In the genomic region with DNA sequence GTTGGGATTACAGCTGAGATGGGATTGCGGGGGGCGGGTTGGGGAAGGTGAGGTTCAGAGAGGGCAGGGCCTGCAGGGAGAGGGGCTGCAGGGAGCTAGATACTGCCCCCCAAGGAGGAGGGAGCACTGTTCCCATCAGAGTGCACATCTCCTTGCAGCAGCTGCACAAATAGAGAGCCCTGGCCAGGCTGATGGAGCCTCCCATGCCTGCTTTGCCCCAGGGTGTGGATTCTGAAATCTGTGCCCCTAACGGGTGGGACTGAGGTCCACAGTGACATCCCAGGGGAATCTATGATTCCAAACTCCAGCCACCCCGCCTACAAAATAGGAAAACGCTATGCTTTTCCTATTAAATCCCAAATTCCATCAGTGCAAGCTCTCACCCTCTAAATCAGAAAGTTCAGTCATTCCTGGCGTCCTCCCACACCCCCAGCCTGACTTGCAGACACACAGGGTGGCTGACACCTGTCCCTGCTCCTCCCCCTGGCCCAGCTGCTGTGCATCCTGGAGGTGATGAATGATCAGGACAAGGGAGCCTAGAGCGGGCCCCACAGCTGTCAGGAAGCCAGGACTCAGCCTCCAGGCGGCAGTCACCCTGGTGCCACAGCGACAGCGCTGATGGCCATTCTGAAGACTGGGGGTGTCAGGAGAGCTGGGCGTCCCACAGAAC, we compare ENCODE assay signal across 16 cellular contexts. TPM values are rescaled to one million over a fixed set of nuclear protein-coding genes. Genes with fewer than 3 reads are reported as not detected.
"Had no signal": no experiment of that assay in that cellular context is flagged by ENCODE, and none has a peak within 500 bp of the region (broad histone marks: within the 10 kb centered on the region; RNA-seq: fewer than 3 reads in every experiment).

No MANE protein-coding gene starts in this region.

- H3K27ac ChIP-seq: colonic mucosa, gastrocnemius medialis, heart right ventricle, left lung, uterus had no signal

- H3K27ac Mint-ChIP-seq: memory B cell, nephron progenitor cell had no signal

- H3K4me1 Mint-ChIP-seq: nephron progenitor cell had no signal

- H3K4me3 ChIP-seq: colonic mucosa, gastrocnemius medialis, heart right ventricle, left lung, uterus had no signal

- H3K9me3 ChIP-seq: colonic mucosa, gastrocnemius medialis, left lung, uterus had no signal

- H3K9me3 Mint-ChIP-seq: memory B cell had no signal

- ATAC-seq: gastrocnemius medialis had no signal

- H3K4me1 ChIP-seq: colonic mucosa, gastrocnemius medialis, uterus had no signal

- H3K4me3 Mint-ChIP-seq: memory B cell, nephron progenitor cell had no signal

- DNase-seq: activated CD4-positive, alpha-beta T cell treated with anti-CD3 and anti-CD28 coated beads for 1 hour; activated CD4-positive, alpha-beta T cell treated with anti-CD3 and anti-CD28 coated beads, Interleukin-2, amount 50 U/mL, for 48 hours; activated naive CD4-positive, alpha-beta T cell; activated T-cell treated with anti-CD3 and anti-CD28 coated beads, Interleukin-2, amount 50 U/mL, for 48 hours; colonic mucosa; effector CD4-positive, alpha-beta T cell; gastrocnemius medialis; heart right ventricle; left lung; nephron progenitor cell; stimulated activated CD4-positive, alpha-beta T cell treated with anti-CD3 and anti-CD28 coated beads, Interleukin-15, amount 100 ng/mL, for 24 hours; stimulated activated CD4-positive, alpha-beta T cell treated with anti-CD3 and anti-CD28 coated beads, Interleukin-4, amount 100 ng/mL, for 24 hours; uterus had no signal

- H3K36me3 ChIP-seq: colonic mucosa, gastrocnemius medialis, heart right ventricle, left lung, uterus had no signal

- H3K27me3 Mint-ChIP-seq: memory B cell had no signal

RNA-seq across cellular contexts. Expression of a gene that starts 6.3 kb away (rescaled TPM):
- total RNA-seq: osteoblast had no signal

RNA-seq across cellular contexts. Expression of a gene that starts 57.3 kb away (rescaled TPM):
- total RNA-seq: colonic mucosa, osteoblast, pulmonary artery endothelial cell had no signal
